ENCODE assay signal across 1 cellular context in genomic region chr3:183959214-183959613, GRCh38.
TF ChIP-seq lines count a peak whose summit lies in the region.

No MANE protein-coding gene starts in this region.

TF ChIP-seq in HepG2, 621 proteins besides CTCF, POLR2A, EP300 and RAD21:
- TF ChIP-seq ZNF225 (CRISPR knock-in tag; IDR thresholded peaks at IDR 0.05) (no peak), FOSL2 (CRISPR knock-in tag; IDR thresholded peaks at IDR 0.05) (peak; percentile 22; the same call in 1 of the 2 replicates)
TF ChIP-seq in HepG2: peak in this region for 1.
